18 cellular contexts compared by ENCODE assay signal in the genomic region with DNA sequence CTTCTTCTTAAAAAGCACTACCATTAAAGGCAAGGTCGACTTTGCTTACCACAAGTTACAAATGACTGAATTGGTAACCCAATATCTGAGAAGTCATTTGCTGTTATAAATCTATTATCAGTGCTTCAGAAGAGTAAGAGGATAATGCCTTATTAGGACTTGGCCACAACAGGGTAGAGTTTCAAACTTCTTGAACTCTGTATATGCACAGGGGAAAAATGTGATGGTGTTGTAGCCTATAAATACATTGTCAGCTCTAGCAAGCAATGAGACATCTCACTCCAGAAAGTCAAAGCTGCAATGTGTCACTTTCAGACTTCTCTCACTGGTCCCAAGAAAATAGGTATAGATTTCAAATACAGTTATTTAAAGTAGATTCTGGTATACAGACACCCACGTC. TPM values are rescaled to one million over a fixed set of nuclear protein-coding genes. Genes with fewer than 3 reads are reported as not detected.
DNase-seq lines count a peak whose midpoint lies in the region; ATAC-seq and TF ChIP-seq lines count a peak whose summit lies in the region.
"Had no signal": no experiment of that assay in that cellular context is flagged by ENCODE, and none has a peak within 500 bp of the region (broad histone marks: within the 10 kb centered on the region; RNA-seq: fewer than 3 reads in every experiment).

No MANE protein-coding gene starts in this region.

- H3K9me3 ChIP-seq in mucosa of descending colon, result no peaks in the 10 kb centered on the region
- H3K9me3 ChIP-seq: BLaER1 treated with 17β-estradiol and CSF1 and Interleukin-3, amounts not matched to agents 10 nM and 100 nM; ovary; spleen had no signal

- intact Hi-C loops in activated T-helper 2 cell treated with anti-CD3 and anti-CD28 coated beads, Interferon-gamma antibody, Interleukin-2, Interleukin-4, amounts not matched to agents 10 μg/mL and 5 μg/mL and 100 μg/mL, durations not matched to agents 14 hours and 24 hours and 36 hours (cut with micrococcal nuclease), result no loop called here
- intact Hi-C loops in mucosa of descending colon (cut with DNase I, micrococcal nuclease), result no loop called here

- no peak for DNase-seq in nephron progenitor cell
- no peak for DNase-seq in activated T-helper 2 cell treated with anti-CD3 and anti-CD28 coated beads, Interferon-gamma antibody, Interleukin-2, Interleukin-4, amounts not matched to agents 10 μg/mL and 5 μg/mL and 100 μg/mL, durations not matched to agents 14 hours and 24 hours and 36 hours (ENCODE audit: low spot score)
- no peak for DNase-seq in inferior parietal cortex (ENCODE audit: extremely low spot score)
- DNase-seq in NCI-H1930 (lab: John Stamatoyannopoulos, UW), result no peak
- DNase-seq in mucosa of descending colon, result no peak
- DNase-seq: activated B cell treated with CpG ODN at 0.5 μM for 24 hours; activated naive CD8-positive, alpha-beta T cell treated with anti-CD3 and anti-CD28 coated beads, Interleukin-2, amount 10 ng/mL, durations not matched to agents 7 days and 5 days; H7; kidney glomerular epithelial cell; ovary; spleen had no signal

- no peaks in the 10 kb centered on the region for H3K4me1 ChIP-seq in mucosa of descending colon (ENCODE audit: low read depth)
- H3K4me1 ChIP-seq: suprapubic skin had no signal

- peak overlapping the region; percentile 23 for H3K27ac Mint-ChIP-seq in nephron progenitor cell
- H3K27ac Mint-ChIP-seq in activated T-helper 2 cell treated with anti-CD3 and anti-CD28 coated beads, Interferon-gamma antibody, Interleukin-2, Interleukin-4, amounts not matched to agents 10 μg/mL and 5 μg/mL and 100 μg/mL, durations not matched to agents 14 hours and 24 hours and 36 hours, result no peak overlapping the region
- H3K27ac Mint-ChIP-seq: activated B cell treated with CpG ODN at 0.5 μM for 24 hours; activated naive CD8-positive, alpha-beta T cell treated with anti-CD3 and anti-CD28 coated beads, Interleukin-2, amount 10 ng/mL, durations not matched to agents 7 days and 5 days had no signal

- H3K9me3 Mint-ChIP-seq in nephron progenitor cell, result no peaks in the 10 kb centered on the region
- no peaks in the 10 kb centered on the region for H3K9me3 Mint-ChIP-seq in activated T-helper 2 cell treated with anti-CD3 and anti-CD28 coated beads, Interferon-gamma antibody, Interleukin-2, Interleukin-4, amounts not matched to agents 10 μg/mL and 5 μg/mL and 100 μg/mL, durations not matched to agents 14 hours and 24 hours and 36 hours
- H3K9me3 Mint-ChIP-seq: activated B cell treated with CpG ODN at 0.5 μM for 24 hours; activated naive CD8-positive, alpha-beta T cell treated with anti-CD3 and anti-CD28 coated beads, Interleukin-2, amount 10 ng/mL, durations not matched to agents 7 days and 5 days had no signal

- H3K4me3 Mint-ChIP-seq in nephron progenitor cell, result no peak overlapping the region
- no peak overlapping the region for H3K4me3 Mint-ChIP-seq in activated T-helper 2 cell treated with anti-CD3 and anti-CD28 coated beads, Interferon-gamma antibody, Interleukin-2, Interleukin-4, amounts not matched to agents 10 μg/mL and 5 μg/mL and 100 μg/mL, durations not matched to agents 14 hours and 24 hours and 36 hours (ENCODE audit: low read depth)
- H3K4me3 Mint-ChIP-seq: activated B cell treated with CpG ODN at 0.5 μM for 24 hours; activated naive CD8-positive, alpha-beta T cell treated with anti-CD3 and anti-CD28 coated beads, Interleukin-2, amount 10 ng/mL, durations not matched to agents 7 days and 5 days; central memory CD8-positive, alpha-beta T cell had no signal

- TF ChIP-seq CTCF in nephron progenitor cell (IDR thresholded peaks at IDR 0.05) (no peak), mucosa of descending colon (IDR thresholded peaks at IDR 0.05) (no peak)

- H3K36me3 ChIP-seq in mucosa of descending colon (ENCODE audit: low read depth), result no peaks in the 10 kb centered on the region
- H3K36me3 ChIP-seq: BLaER1 treated with 17β-estradiol and CSF1 and Interleukin-3, amounts not matched to agents 10 nM and 100 nM; ovary; spleen; suprapubic skin had no signal

- peaks cover 4% of the 10 kb centered on the region for H3K27me3 Mint-ChIP-seq in nephron progenitor cell (ENCODE audit: low read depth, poor library complexity)
- no peaks in the 10 kb centered on the region for H3K27me3 Mint-ChIP-seq in activated T-helper 2 cell treated with anti-CD3 and anti-CD28 coated beads, Interferon-gamma antibody, Interleukin-2, Interleukin-4, amounts not matched to agents 10 μg/mL and 5 μg/mL and 100 μg/mL, durations not matched to agents 14 hours and 24 hours and 36 hours (ENCODE audit: low read depth)
- H3K27me3 Mint-ChIP-seq: activated B cell treated with CpG ODN at 0.5 μM for 24 hours; activated naive CD8-positive, alpha-beta T cell treated with anti-CD3 and anti-CD28 coated beads, Interleukin-2, amount 10 ng/mL, durations not matched to agents 7 days and 5 days; central memory CD8-positive, alpha-beta T cell had no signal

- peaks cover 26% of the 10 kb centered on the region for H3K4me1 Mint-ChIP-seq in nephron progenitor cell
- no peaks in the 10 kb centered on the region for H3K4me1 Mint-ChIP-seq in activated T-helper 2 cell treated with anti-CD3 and anti-CD28 coated beads, Interferon-gamma antibody, Interleukin-2, Interleukin-4, amounts not matched to agents 10 μg/mL and 5 μg/mL and 100 μg/mL, durations not matched to agents 14 hours and 24 hours and 36 hours (ENCODE audit: low read depth)
- H3K4me1 Mint-ChIP-seq: activated naive CD8-positive, alpha-beta T cell treated with anti-CD3 and anti-CD28 coated beads, Interleukin-2, amount 10 ng/mL, durations not matched to agents 7 days and 5 days; central memory CD8-positive, alpha-beta T cell had no signal

- no peak overlapping the region for H3K4me3 ChIP-seq in mucosa of descending colon
- H3K4me3 ChIP-seq: BLaER1 treated with 17β-estradiol and CSF1 and Interleukin-3, amounts not matched to agents 10 nM and 100 nM; ovary; spleen; suprapubic skin had no signal

- no peaks in the 10 kb centered on the region for H3K36me3 Mint-ChIP-seq in nephron progenitor cell (ENCODE audit: low read depth)
- no peaks in the 10 kb centered on the region for H3K36me3 Mint-ChIP-seq in activated T-helper 2 cell treated with anti-CD3 and anti-CD28 coated beads, Interferon-gamma antibody, Interleukin-2, Interleukin-4, amounts not matched to agents 10 μg/mL and 5 μg/mL and 100 μg/mL, durations not matched to agents 14 hours and 24 hours and 36 hours (ENCODE audit: low read depth)
- H3K36me3 Mint-ChIP-seq: activated naive CD8-positive, alpha-beta T cell treated with anti-CD3 and anti-CD28 coated beads, Interleukin-2, amount 10 ng/mL, durations not matched to agents 7 days and 5 days had no signal

- ATAC-seq in GM19328 (IDR thresholded peaks at IDR 0.05; ENCODE audit: unreplicated experiment), result peak; percentile 46
- ATAC-seq in HG02610 (IDR thresholded peaks at IDR 0.05; ENCODE audit: unreplicated experiment), result peak; percentile 63
- peak; percentile 75 for ATAC-seq in HG03196 (IDR thresholded peaks at IDR 0.05; ENCODE audit: unreplicated experiment)
- no peak for ATAC-seq in mucosa of descending colon
- ATAC-seq: SK-N-SH treated with all-trans-retinoic acid at 6 μM for 48 hours had no signal

RNA-seq across cellular contexts. Expression of a gene that starts 9.3 kb away (rescaled TPM):
- total RNA-seq in activated T-helper 2 cell treated with anti-CD3 and anti-CD28 coated beads, Interferon-gamma antibody, Interleukin-2, Interleukin-4, amounts not matched to agents 10 μg/mL and 5 μg/mL and 100 μg/mL, durations not matched to agents 14 hours and 24 hours and 36 hours, result not detected in 2 replicates
- 1 to 10 TPM; 2.3 to 3.8 (median 2.8) TPM for total RNA-seq in mucosa of descending colon
- total RNA-seq: H7 had no signal
